24 cellular contexts compared by ENCODE assay signal in genomic region chr7:71165708-71166107, GRCh38. TPM values are rescaled to one million over a fixed set of nuclear protein-coding genes. Genes with fewer than 3 reads are reported as not detected.
DNase-seq lines count a peak whose midpoint lies in the region; ATAC-seq and TF ChIP-seq lines count a peak whose summit lies in the region.
"Had no signal": no experiment of that assay in that cellular context is flagged by ENCODE, and none has a peak within 500 bp of the region (broad histone marks: within the 10 kb centered on the region; RNA-seq: fewer than 3 reads in every experiment).

No MANE protein-coding gene starts in this region.

- ATAC-seq in WTC11: peak; percentile 92
- ATAC-seq: A549, GM12878, Panc1 had no signal

- H3K27ac Mint-ChIP-seq in WTC11: no peak overlapping the region
- H3K27ac Mint-ChIP-seq: B cell had no signal

- CTCF ChIA-PET in WTC11 (lab: Charles Lee): interaction anchor here (0.7 to 1.6 kb wide), 16 partner anchors 9 to 571 kb away, joined by 3 to 7 read pairs (median 4); no protein-coding TSS in a partner anchor

- 57 to 63% methylated on average over 6 of the region's 6 CpGs for WGBS in thyroid gland, 2 donors

- intact Hi-C loops in thyroid gland (cut with DNase I): no loop called here
- intact Hi-C loops in posterior cingulate gyrus (cut with DNase I): no loop called here

- H3K4me3 ChIP-seq in H7 (ENCODE audit: insufficient read depth, low read depth, low read length) (no peak overlapping the region), thyroid gland (replicated peaks in 1 of 3) (no peak overlapping the region)
- H3K4me3 ChIP-seq: A549, GM12878, GM23248 had no signal

- no peak overlapping the region for H3K27ac ChIP-seq in thyroid gland
- H3K27ac ChIP-seq: A549, GM23248 had no signal

- POLR2A ChIA-PET in WTC11 (lab: Charles Lee): interaction anchor here (0.9 kb wide), 1 partner anchor 314 kb away, joined by 4 read pairs; no protein-coding TSS in a partner anchor

- H3K4me1 Mint-ChIP-seq in WTC11: peaks cover 4% of the 10 kb centered on the region
- H3K4me1 Mint-ChIP-seq: B cell had no signal

- no peaks in the 10 kb centered on the region; the same call in 1 of the 2 replicates for H3K9me3 Mint-ChIP-seq in WTC11

- H3K4me3 Mint-ChIP-seq in WTC11: no peak overlapping the region
- H3K4me3 Mint-ChIP-seq: B cell had no signal

- H3K36me3 ChIP-seq in H7 (replicated peaks; ENCODE audit: control insufficient read depth, insufficient read depth, low read length) (no peaks in the 10 kb centered on the region), thyroid gland (no peaks in the 10 kb centered on the region)

- H3K36me3 Mint-ChIP-seq in WTC11: peaks cover 6% of the 10 kb centered on the region; the same call in 1 of the 2 replicates

- H3K4me1 ChIP-seq in thyroid gland: no peaks in the 10 kb centered on the region
- H3K4me1 ChIP-seq: A549 had no signal

- DNase-seq in H7: peak; percentile 44
- DNase-seq in WTC11 (ENCODE audit: low spot score): peak; percentile 42
- DNase-seq in iPS DF 4.7 (ENCODE audit: extremely low read depth, low spot score): peak; percentile 11
- peak; percentile 9 to 17 for DNase-seq in thyroid gland
- DNase-seq in NCI-H345 treated with DMSO at 0.1 percent for 48 hours (lab: John Stamatoyannopoulos, UW; ENCODE audit: unreplicated experiment): no peak
- no peak for DNase-seq in SIG-M5 treated with dmso at 0.1 percent for 504 hours (lab: John Stamatoyannopoulos, UW; ENCODE audit: unreplicated experiment)
- DNase-seq in posterior cingulate gyrus: no peak
- DNase-seq: COR-L47; DMS79 treated with DMSO at 0.1 percent for 48 hours; GM23248; MM.1S; NCI-H1048; NCI-H1417 treated with DMSO at 0.1 percent for 48 hours; NCI-H187; NCI-H2107; NCI-H510A treated with DMSO at 0.1 percent for 48 hours; NCI-H774; NK-92 treated with Interleukin-12 subunit alpha and Interleukin-12 subunit beta, amount 100 ng/mL, for 24 hours; SIG-M5; T-helper 1 cell had no signal

- H3K27me3 Mint-ChIP-seq in WTC11 (ENCODE audit: low read depth): no peaks in the 10 kb centered on the region
- H3K27me3 Mint-ChIP-seq: B cell had no signal

- no peaks in the 10 kb centered on the region for H3K9me3 ChIP-seq in thyroid gland

- TF ChIP-seq CTCF in WTC11 (IDR thresholded peaks at IDR 0.05) (no peak), thyroid gland (IDR thresholded peaks at IDR 0.05) (no peak)

- no peaks in the 10 kb centered on the region for H3K27me3 ChIP-seq in H7 (ENCODE audit: control insufficient read depth, insufficient read depth, low read length)
- H3K27me3 ChIP-seq in thyroid gland: no peaks in the 10 kb centered on the region

- no peak for TF ChIP-seq POLR2A in thyroid gland (IDR thresholded peaks at IDR 0.05)

TF ChIP-seq in WTC11, 78 proteins besides CTCF, POLR2A, EP300 and RAD21:
- TF ChIP-seq SMAD3 (CRISPR knock-in tag; IDR thresholded peaks at IDR 0.05; ENCODE audit: borderline replicate concordance) (no peak), NR1H2 (CRISPR knock-in tag; IDR thresholded peaks at IDR 0.05) (no peak), KAT7 (CRISPR knock-in tag; IDR thresholded peaks at IDR 0.05; ENCODE audit: borderline replicate concordance) (no peak)
- TF ChIP-seq, protein P1, sequence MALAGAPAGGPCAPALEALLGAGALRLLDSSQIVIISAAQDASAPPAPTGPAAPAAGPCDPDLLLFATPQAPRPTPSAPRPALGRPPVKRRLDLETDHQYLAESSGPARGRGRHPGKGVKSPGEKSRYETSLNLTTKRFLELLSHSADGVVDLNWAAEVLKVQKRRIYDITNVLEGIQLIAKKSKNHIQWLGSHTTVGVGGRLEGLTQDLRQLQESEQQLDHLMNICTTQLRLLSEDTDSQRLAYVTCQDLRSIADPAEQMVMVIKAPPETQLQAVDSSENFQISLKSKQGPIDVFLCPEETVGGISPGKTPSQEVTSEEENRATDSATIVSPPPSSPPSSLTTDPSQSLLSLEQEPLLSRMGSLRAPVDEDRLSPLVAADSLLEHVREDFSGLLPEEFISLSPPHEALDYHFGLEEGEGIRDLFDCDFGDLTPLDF (CRISPR knock-in tag; IDR thresholded peaks at IDR 0.05): no peak

RNA-seq across cellular contexts. Expression of gene GALNT17, which starts 33.8 kb away (rescaled TPM):
- 67.7 and 72.3 TPM in 2 replicates for total RNA-seq in H7 (2014; rRNA removed; shearing (Covaris generic))
- total RNA-seq in WTC11 (2021): 61.1 to 70.0 TPM (median 67.9 TPM) in 3 replicates
- 10 to 100 TPM in 3 of 4 donors, 1 to 10 TPM in 1; 5.8 to 63.8 (median 37.1) TPM for total RNA-seq in thyroid gland
- total RNA-seq: B cell, GM23248 had no signal

Comparison
In these comparisons a context has a peak if more than half of its experiments do, and no peak if none do; other contexts are left out.
1. DNase-seq: peak in H7 (single experiment), WTC11 (single experiment), iPS DF 4.7 (single experiment) and thyroid gland (2 of 2); none in NCI-H345 treated with DMSO at 0.1 percent for 48 hours (single experiment), SIG-M5 treated with dmso at 0.1 percent for 504 hours (single experiment) and posterior cingulate gyrus (0 of 10).